ENCODE assay signal across 17 cellular contexts in genomic region chr4:38614198-38614597, GRCh38.
"Had no signal": no experiment of that assay in that cellular context is flagged by ENCODE, and none has a peak within 500 bp of the region (broad histone marks: within the 10 kb centered on the region; RNA-seq: fewer than 3 reads in every experiment).

No MANE protein-coding gene starts in this region.

- H3K27ac Mint-ChIP-seq: activated CD4-positive, alpha-beta T cell treated with anti-CD3 and anti-CD28 coated beads, Interleukin-2, amount 10 ng/mL, durations not matched to agents 7 days and 5 days; activated naive CD8-positive, alpha-beta T cell treated with anti-CD3 and anti-CD28 coated beads, Interleukin-2, amount 10 ng/mL, durations not matched to agents 7 days and 5 days; memory B cell had no signal

- H3K27me3 Mint-ChIP-seq: activated CD4-positive, alpha-beta T cell treated with anti-CD3 and anti-CD28 coated beads, Interleukin-2, amount 10 ng/mL, durations not matched to agents 7 days and 5 days; activated naive CD8-positive, alpha-beta T cell treated with anti-CD3 and anti-CD28 coated beads, Interleukin-2, amount 10 ng/mL, durations not matched to agents 7 days and 5 days had no signal

- H3K36me3 Mint-ChIP-seq: memory B cell had no signal

- DNase-seq: activated CD4-positive, alpha-beta T cell treated with anti-CD3 and anti-CD28 coated beads, Interleukin-2, amount 10 ng/mL, durations not matched to agents 7 days and 5 days; activated CD4-positive, CD25-positive, alpha-beta regulatory T cell; activated CD8-positive, alpha-beta memory T cell treated with anti-CD3 and anti-CD28 coated beads, Interleukin-2, amount 50 U/mL, for 48 hours; activated gamma-delta T cell treated with Interleukin-2 at 50 U/mL for 16 hours; activated naive CD8-positive, alpha-beta T cell treated with anti-CD3 and anti-CD28 coated beads, Interleukin-2, amount 10 ng/mL, durations not matched to agents 7 days and 5 days; dorsolateral prefrontal cortex; endodermal cell; erythroblast; hypothalamus; left ventricle myocardium superior; ovary; stimulated activated CD4-positive, alpha-beta T cell treated with anti-CD3 and anti-CD28 coated beads, Interleukin-1b, Interleukin-23, amount 100 ng/mL, for 48 hours; T-helper 2 cell; tibial artery had no signal

- ATAC-seq: left ventricle myocardium superior, sciatic nerve had no signal

- H3K4me3 Mint-ChIP-seq: activated CD4-positive, alpha-beta T cell treated with anti-CD3 and anti-CD28 coated beads, Interleukin-2, amount 10 ng/mL, durations not matched to agents 7 days and 5 days; activated naive CD8-positive, alpha-beta T cell treated with anti-CD3 and anti-CD28 coated beads, Interleukin-2, amount 10 ng/mL, durations not matched to agents 7 days and 5 days; endodermal cell; memory B cell; neural crest cell had no signal

- H3K9me3 Mint-ChIP-seq: activated naive CD8-positive, alpha-beta T cell treated with anti-CD3 and anti-CD28 coated beads, Interleukin-2, amount 10 ng/mL, durations not matched to agents 7 days and 5 days; endodermal cell; memory B cell had no signal

- H3K36me3 ChIP-seq: ovary, tibial artery had no signal

- H3K4me3 ChIP-seq: dorsolateral prefrontal cortex, ovary, tibial artery had no signal

- H3K27me3 ChIP-seq: dorsolateral prefrontal cortex, ovary, tibial artery had no signal

- H3K9me3 ChIP-seq: ovary, tibial artery had no signal
